ENCODE assay signal across 7 cellular contexts in the genomic region with DNA sequence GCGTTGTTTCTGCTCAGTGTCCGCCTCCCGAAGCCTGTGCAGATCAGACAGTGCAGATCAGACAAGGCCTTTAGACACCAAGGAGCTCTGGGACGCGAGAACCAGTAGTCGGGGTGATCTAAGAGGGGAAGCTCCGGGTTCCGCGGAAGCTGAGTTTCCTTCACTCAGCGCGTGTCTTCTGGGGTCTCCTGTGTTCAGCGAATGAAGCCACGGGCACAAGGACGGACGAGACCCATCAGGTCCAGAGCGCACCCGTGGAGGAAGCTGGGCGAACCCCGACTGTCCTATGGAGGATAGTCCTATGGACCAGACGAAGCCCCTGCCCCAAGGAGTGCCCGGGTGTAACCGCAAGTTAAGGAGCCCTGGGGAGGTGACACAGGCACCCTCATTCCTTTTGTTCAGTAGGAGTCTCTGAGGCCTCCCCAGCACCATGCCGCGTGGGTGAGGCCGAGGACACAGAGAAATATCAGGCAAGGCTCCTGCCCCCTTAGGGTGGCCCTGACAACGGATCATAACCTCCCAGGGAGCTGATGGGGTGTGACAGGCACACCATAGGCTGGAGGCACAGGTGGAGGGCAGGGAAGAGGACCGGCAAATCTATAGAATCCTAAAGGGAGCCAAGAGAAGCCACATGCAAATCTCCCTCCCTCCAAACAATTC. TPM values are rescaled to one million over a fixed set of nuclear protein-coding genes. Genes with fewer than 3 reads are reported as not detected.
DNase-seq lines count a peak whose midpoint lies in the region; ATAC-seq, FAIRE-seq and TF ChIP-seq lines count a peak whose summit lies in the region.

No MANE protein-coding gene starts in this region.

- H3F3A ChIP-seq in SU-DHL-6 (ENCODE audit: insufficient read depth), result peaks cover 31% of the 10 kb centered on the region

- H2AFZ ChIP-seq in SU-DHL-6 (ENCODE audit: low read depth, low read length, severe bottlenecking), result peak overlapping the region; percentile 82

- intact Hi-C loops in aorta (cut with DNase I), result loop anchor here (1.0 to 5.0 kb wide), 5 partner anchors 23 to 104 kb away; a partner anchor contains a TSS

- DNase-seq in effector memory CD4-positive, alpha-beta T cell, result no peak
- DNase-seq in aorta (no peak), H54 (ENCODE audit: insufficient read length, low spot score) (no peak)

- peaks cover 37% of the 10 kb centered on the region for H3K4me1 ChIP-seq in HUES6 (ENCODE audit: control insufficient read depth, insufficient read depth, low read length)
- H3K4me1 ChIP-seq in effector memory CD4-positive, alpha-beta T cell (ENCODE audit: control insufficient read depth, insufficient read depth, low read length, poor library complexity, severe bottlenecking), result peaks cover 50% of the 10 kb centered on the region
- H3K4me1 ChIP-seq in muscle layer of duodenum (ENCODE audit: control insufficient read depth in 1 of 2, insufficient read depth in 2 of 2, low read length in 2 of 2), result peaks cover 24 to 43% of the 10 kb centered on the region in 2 donors
- H3K4me1 ChIP-seq in aorta (ENCODE audit: control insufficient read depth in 1 of 2, insufficient read depth in 2 of 2, low read length in 2 of 2), result no peaks in the 10 kb centered on the region

- no peaks in the 10 kb centered on the region for H3K9me2 ChIP-seq in SU-DHL-6 (replicated peaks; ENCODE audit: insufficient read depth, low read length)

- no peak for TF ChIP-seq CTCF in SU-DHL-6 (IDR thresholded peaks at IDR 0.05; ENCODE audit: insufficient read depth, low read length, poor library complexity, severe bottlenecking)

- H3K27me3 ChIP-seq in HUES6 (ENCODE audit: control insufficient read depth, insufficient read depth, low read length) (peaks cover 15% of the 10 kb centered on the region), SU-DHL-6 (ENCODE audit: low read length) (no peaks in the 10 kb centered on the region), muscle layer of duodenum (ENCODE audit: low read depth, low read length) (no peaks in the 10 kb centered on the region), aorta (ENCODE audit: control insufficient read depth in 1 of 2, insufficient read depth in 2 of 2, low read length in 1 of 2) (peaks cover 0 to 2% of the 10 kb centered on the region in 2 donors)
- no peaks in the 10 kb centered on the region for H3K27me3 ChIP-seq in effector memory CD4-positive, alpha-beta T cell (replicated peaks; ENCODE audit: control insufficient read depth, insufficient read depth, low read length, poor library complexity, severe bottlenecking)

- H3K9ac ChIP-seq in HUES6 (ENCODE audit: low read length) (peak overlapping the region; percentile 70), SU-DHL-6 (ENCODE audit: low read length) (peak overlapping the region; percentile 98)

- no peak for TF ChIP-seq POLR2A in H54 (IDR thresholded peaks at IDR 0.05; ENCODE audit: low read depth, low read length)

- H3K4me2 ChIP-seq in SU-DHL-6 (ENCODE audit: low read depth, low read length, poor library complexity, severe bottlenecking), result peak overlapping the region; percentile 82

- 49 to 52% methylated on average over 27 of the region's 27 CpGs for WGBS in aorta, 2 donors

- peaks cover 21% of the 10 kb centered on the region for H3K79me2 ChIP-seq in SU-DHL-6 (ENCODE audit: insufficient read depth, low read length)

- ATAC-seq in GM18502 (IDR thresholded peaks at IDR 0.05; ENCODE audit: poor library complexity, unreplicated experiment) (peak; percentile 6), aorta (ENCODE audit: low FRiP score) (peak; percentile 26)

- H4K20me1 ChIP-seq in SU-DHL-6 (ENCODE audit: low read depth, low read length), result peaks cover 26% of the 10 kb centered on the region

- H3K4me3 ChIP-seq in HUES6 (ENCODE audit: low read depth, low read length) (peak overlapping the region; percentile 92), SU-DHL-6 (ENCODE audit: insufficient read depth, low read length, poor library complexity, severe bottlenecking) (peak overlapping the region; percentile 56), muscle layer of duodenum (ENCODE audit: low read depth in 1 of 2, low read length in 2 of 2) (peak overlapping the region; percentile 92 to 97), aorta (ENCODE audit: low read length in 2 of 2) (peak overlapping the region in 1 of 2 donors; percentile 7)
- peak overlapping the region; percentile 79 for H3K4me3 ChIP-seq in effector memory CD4-positive, alpha-beta T cell (ENCODE audit: insufficient read depth, low read depth, low read length, poor library complexity, severe bottlenecking)

- no peak overlapping the region for H3K27ac ChIP-seq in HUES6 (ENCODE audit: low read depth, low read length)
- peak overlapping the region; percentile 85 for H3K27ac ChIP-seq in SU-DHL-6 (ENCODE audit: low read depth, low read length)
- H3K27ac ChIP-seq in effector memory CD4-positive, alpha-beta T cell (ENCODE audit: insufficient read depth, low read length, poor library complexity, severe bottlenecking), result peak overlapping the region; percentile 91
- H3K27ac ChIP-seq in muscle layer of duodenum (ENCODE audit: low read length), result peak overlapping the region; percentile 99
- peak overlapping the region in 1 of 2 donors; percentile 86 for H3K27ac ChIP-seq in aorta (ENCODE audit: low read depth in 1 of 2, low read length in 2 of 2)

- peaks cover 39% of the 10 kb centered on the region for H3K36me3 ChIP-seq in HUES6 (ENCODE audit: control insufficient read depth, insufficient read depth, low read length)
- peaks cover 31% of the 10 kb centered on the region for H3K36me3 ChIP-seq in SU-DHL-6 (ENCODE audit: low read length)
- H3K36me3 ChIP-seq in effector memory CD4-positive, alpha-beta T cell (ENCODE audit: control insufficient read depth, insufficient read depth, low read length), result peaks cover 30% of the 10 kb centered on the region
- H3K36me3 ChIP-seq in muscle layer of duodenum (ENCODE audit: control insufficient read depth in 1 of 2, insufficient read depth in 2 of 2, low read length in 2 of 2), result peaks cover 13 to 24% of the 10 kb centered on the region in 2 donors
- no peaks in the 10 kb centered on the region for H3K36me3 ChIP-seq in aorta (ENCODE audit: control insufficient read depth in 1 of 2, insufficient read depth in 2 of 2, low read length in 1 of 2)

- FAIRE-seq in H54 (lab: Jason Lieb, UNC), result no peak

- no peaks in the 10 kb centered on the region for H3K9me3 ChIP-seq in HUES6 (ENCODE audit: control insufficient read depth, insufficient read depth, low read depth, low read length)
- H3K9me3 ChIP-seq in SU-DHL-6 (ENCODE audit: insufficient read depth, low read length), result no peaks in the 10 kb centered on the region
- H3K9me3 ChIP-seq in effector memory CD4-positive, alpha-beta T cell (ENCODE audit: control insufficient read depth, low read length), result no peaks in the 10 kb centered on the region
- no peaks in the 10 kb centered on the region for H3K9me3 ChIP-seq in muscle layer of duodenum (ENCODE audit: control insufficient read depth in 1 of 2, low read length in 2 of 2)
- H3K9me3 ChIP-seq in aorta (ENCODE audit: control insufficient read depth, low read length), result no peaks in the 10 kb centered on the region

RNA-seq across cellular contexts. Expression of a gene that starts 0.6 kb away (rescaled TPM):
- total RNA-seq in aorta, result 1 to 10 TPM in 1 of 2 donors, under 1 TPM in 1; 0.94 to 2.4 TPM
- polyA plus RNA-seq in aorta, result not detected

RNA-seq across cellular contexts. Expression of a gene that starts 1.0 kb away (rescaled TPM):
- total RNA-seq in aorta, result 1,000 to 10,000 TPM in 1 of 2 donors, 100 to 1,000 TPM in 1; 841 to 1,022 TPM
- 1,000 to 10,000 TPM; 1,298 to 1,335 TPM for polyA plus RNA-seq in aorta

RNA-seq across cellular contexts. Expression of a gene that starts 8.1 kb away (rescaled TPM):
- not detected for total RNA-seq in aorta
- polyA plus RNA-seq in aorta, result not detected

RNA-seq across cellular contexts. Expression of a gene that starts 14.4 kb away (rescaled TPM):
- under 1 TPM; 0.23 to 0.27 TPM for total RNA-seq in aorta
- polyA plus RNA-seq in aorta, result 1 to 10 TPM in 1 of 2 donors, not detected in 1; 2.1 TPM

RNA-seq across cellular contexts. Expression of a gene that starts 21.6 kb away (rescaled TPM):
- not detected for total RNA-seq in aorta
- polyA plus RNA-seq in aorta, result not detected
